In genomic region chr9:136118061-136118366, GRCh38 we compare ENCODE assay signal across 8 cellular contexts. TPM values are rescaled to one million over a fixed set of nuclear protein-coding genes. Genes with fewer than 3 reads are reported as not detected.
A peak's percentile ranks its signal among the peaks of the same experiment; 100 is the strongest.
DNase-seq lines count a peak whose midpoint lies in the region; ATAC-seq, FAIRE-seq and TF ChIP-seq lines count a peak whose summit lies in the region.

No MANE protein-coding gene starts in this region.

- no peak for DNase-seq in CD14-positive monocyte (ENCODE audit: low spot score)
- DNase-seq in astrocyte (ENCODE audit: low read depth) = no peak
- no peak for DNase-seq in lung (ENCODE audit: low spot score)
- DNase-seq in aorta = no peak
- DNase-seq in NCI-H524 (lab: John Stamatoyannopoulos, UW) = no peak
- no peak for DNase-seq in left colon
- no peak for DNase-seq in NCI-H69 (lab: John Stamatoyannopoulos, UW)

- ATAC-seq in HG02798 (IDR thresholded peaks at IDR 0.05; ENCODE audit: poor library complexity, unreplicated experiment) = peak; percentile 4
- ATAC-seq in lung (ENCODE audit: insufficient read depth, low FRiP score) = peak; percentile 1
- no peak for ATAC-seq in aorta (ENCODE audit: low FRiP score)
- ATAC-seq in left colon = no peak

- peak overlapping the region; percentile 71 for H3K4me3 ChIP-seq in astrocyte (ENCODE audit: insufficient read depth, low read depth, low read length)
- peak overlapping the region; percentile 85 for H3K4me3 ChIP-seq in lung
- peak overlapping the region; percentile 81 to 89 for H3K4me3 ChIP-seq in aorta (ENCODE audit: low read length in 2 of 2)

- H3K36me3 ChIP-seq in astrocyte (ENCODE audit: insufficient read depth, low read length) (no peaks in the 10 kb centered on the region), lung (ENCODE audit: control insufficient read depth in 2 of 2, insufficient read depth in 2 of 2, low read length in 2 of 2) (peaks cover 0 to 18% of the 10 kb centered on the region in 2 donors), aorta (ENCODE audit: control insufficient read depth in 1 of 2, insufficient read depth in 2 of 2, low read length in 1 of 2) (no peaks in the 10 kb centered on the region)

- 0% methylated on average over 35 to 36 of the region's 36 CpGs for WGBS in lung, 2 donors
- WGBS in aorta, 2 donors = 0% methylated on average over 27 to 36 of the region's 36 CpGs

- H3K27me3 ChIP-seq in astrocyte (ENCODE audit: insufficient read depth, low read length) = no peaks in the 10 kb centered on the region
- no peaks in the 10 kb centered on the region for H3K27me3 ChIP-seq in lung (ENCODE audit: control insufficient read depth, insufficient read depth)
- no peaks in the 10 kb centered on the region for H3K27me3 ChIP-seq in aorta (ENCODE audit: control insufficient read depth in 1 of 2, insufficient read depth in 2 of 2, low read length in 1 of 2)

- H3K4me1 ChIP-seq in astrocyte (ENCODE audit: insufficient read depth, low read length) (peaks cover 17% of the 10 kb centered on the region), lung (ENCODE audit: control insufficient read depth in 2 of 2, insufficient read depth in 2 of 2, low read length in 2 of 2) (peaks cover 0 to 16% of the 10 kb centered on the region in 2 donors), aorta (ENCODE audit: control insufficient read depth in 1 of 2, insufficient read depth in 2 of 2, low read length in 2 of 2) (no peaks in the 10 kb centered on the region)

- peaks cover 0 to 6% (median 0%) of the 10 kb centered on the region in 7 donors for H3K9me3 Mint-ChIP-seq in CD14-positive monocyte
- no peaks in the 10 kb centered on the region for H3K9me3 Mint-ChIP-seq in astrocyte (ENCODE audit: unreplicated experiment)

- H2AFZ ChIP-seq in astrocyte (ENCODE audit: low read depth, low read length) = peak overlapping the region; percentile 73

- H3K4me1 Mint-ChIP-seq in CD14-positive monocyte (peaks cover 28% of the 10 kb centered on the region), astrocyte (ENCODE audit: low read depth, unreplicated experiment) (peaks cover 2% of the 10 kb centered on the region)

- H3K4me3 Mint-ChIP-seq in CD14-positive monocyte = peak overlapping the region; percentile 70 to 77
- H3K4me3 Mint-ChIP-seq in astrocyte (ENCODE audit: unreplicated experiment) = peak overlapping the region; percentile 84

- peak overlapping the region; percentile 63 for H3K27ac ChIP-seq in astrocyte (ENCODE audit: low read depth, low read length)
- peak overlapping the region; percentile 90 to 94 for H3K27ac ChIP-seq in lung (ENCODE audit: low read depth in 1 of 2, low read length in 1 of 2)
- peak overlapping the region in 1 of 2 donors; percentile 19 for H3K27ac ChIP-seq in aorta (ENCODE audit: low read depth in 1 of 2, low read length in 2 of 2)

- no peak for TF ChIP-seq CTCF in CD14-positive monocyte (IDR thresholded peaks at IDR 0.05)
- no peak for TF ChIP-seq CTCF in astrocyte (IDR thresholded peaks at IDR 0.05; ENCODE audit: insufficient read depth, low read depth, low read length)
- no peak for TF ChIP-seq CTCF in lung (IDR thresholded peaks at IDR 0.05; ENCODE audit: control extremely low read depth, extremely low read depth)

- H3K27ac Mint-ChIP-seq in CD14-positive monocyte (peak overlapping the region in 1 of 7 donors; percentile 56), astrocyte (ENCODE audit: unreplicated experiment) (no peak overlapping the region)

- peaks cover 44% of the 10 kb centered on the region for H3K79me2 ChIP-seq in astrocyte (ENCODE audit: insufficient read depth, low read length)

- H3K27me3 Mint-ChIP-seq in CD14-positive monocyte (ENCODE audit: low read depth in 3 of 3) (peaks cover 0 to 6% (median 0%) of the 10 kb centered on the region in 3 donors), astrocyte (ENCODE audit: low read depth, unreplicated experiment) (no peaks in the 10 kb centered on the region)

- H3K9ac ChIP-seq in astrocyte (ENCODE audit: low read length) = peak overlapping the region; percentile 88

- H3K9me3 ChIP-seq in astrocyte (ENCODE audit: insufficient read depth, low read depth, low read length) (no peaks in the 10 kb centered on the region), lung (ENCODE audit: control insufficient read depth in 2 of 2, insufficient read depth in 1 of 2, low read length in 1 of 2) (no peaks in the 10 kb centered on the region), aorta (ENCODE audit: control insufficient read depth, low read length) (no peaks in the 10 kb centered on the region)

- peaks cover 14 to 35% of the 10 kb centered on the region in 2 donors for H3K36me3 Mint-ChIP-seq in CD14-positive monocyte
- peaks cover 5% of the 10 kb centered on the region for H3K36me3 Mint-ChIP-seq in astrocyte (ENCODE audit: low read depth, unreplicated experiment)

- intact Hi-C loops in CD14-positive monocyte (cut with micrococcal nuclease) (loop anchor here in 1 of 2 donors (5.0 kb wide), 1 partner anchor 41 kb away; no protein-coding TSS in a partner anchor), aorta (cut with DNase I) (loop anchor here (1.0 to 10.0 kb wide), 2 partner anchors 24 to 63 kb away; no protein-coding TSS in a partner anchor), left colon (cut with DNase I, micrococcal nuclease) (no loop called here)

- peaks cover 24% of the 10 kb centered on the region for H4K20me1 ChIP-seq in astrocyte (ENCODE audit: insufficient read depth, low read length)

- H3K4me2 ChIP-seq in astrocyte (ENCODE audit: low read length) = peak overlapping the region; percentile 86

- FAIRE-seq in astrocyte (lab: Jason Lieb, UNC) = no peak

RNA-seq across cellular contexts. Expression of gene TMEM250, which starts 0.7 kb away (rescaled TPM):
- 10 to 100 TPM; 30.9 to 38.0 TPM for polyA plus RNA-seq in CD14-positive monocyte
- 29.8 and 30.3 TPM in 2 replicates for total RNA-seq in astrocyte
- 10 to 100 TPM; 13.0 to 47.9 TPM for total RNA-seq in lung
- polyA plus RNA-seq in lung = 10 to 100 TPM; 18.6 to 35.8 TPM
- 10 to 100 TPM; 22.0 to 25.1 TPM for total RNA-seq in aorta
- polyA plus RNA-seq in aorta = 10 to 100 TPM; 14.9 to 19.0 TPM
- total RNA-seq in left colon = 10 to 100 TPM; 51.0 to 59.3 TPM

RNA-seq across cellular contexts. Expression of gene NACC2, which starts 22.9 kb away (rescaled TPM):
- 1 to 10 TPM; 8.1 to 8.7 TPM for polyA plus RNA-seq in CD14-positive monocyte
- total RNA-seq in astrocyte = 31.3 and 34.0 TPM in 2 replicates
- 10 to 100 TPM in 1 of 2 donors, 1 to 10 TPM in 1; 5.9 to 32.7 TPM for total RNA-seq in lung
- polyA plus RNA-seq in lung = 10 to 100 TPM in 1 of 2 donors, 1 to 10 TPM in 1; 9.1 to 12.0 TPM
- total RNA-seq in aorta = 10 to 100 TPM; 51.3 to 61.0 TPM
- polyA plus RNA-seq in aorta = 10 to 100 TPM; 10.5 to 11.7 TPM
- total RNA-seq in left colon = 10 to 100 TPM; 16.0 to 25.2 TPM

Comparison
In these comparisons a context has a peak if more than half of its experiments do, and no peak if none do; other contexts are left out.
1. ATAC-seq: peak in HG02798 (single experiment) and lung (single experiment); none in aorta (single experiment) and left colon (single experiment).
2. intact Hi-C loops: an anchor here in aorta (1.0 to 10.0 kb wide); none called in left colon.
3. Peak in every context shown above with its lines, with median percentiles within 50 percentile points of each other: H3K4me3 ChIP-seq.